8 cellular contexts compared by ENCODE assay signal in the genomic region with DNA sequence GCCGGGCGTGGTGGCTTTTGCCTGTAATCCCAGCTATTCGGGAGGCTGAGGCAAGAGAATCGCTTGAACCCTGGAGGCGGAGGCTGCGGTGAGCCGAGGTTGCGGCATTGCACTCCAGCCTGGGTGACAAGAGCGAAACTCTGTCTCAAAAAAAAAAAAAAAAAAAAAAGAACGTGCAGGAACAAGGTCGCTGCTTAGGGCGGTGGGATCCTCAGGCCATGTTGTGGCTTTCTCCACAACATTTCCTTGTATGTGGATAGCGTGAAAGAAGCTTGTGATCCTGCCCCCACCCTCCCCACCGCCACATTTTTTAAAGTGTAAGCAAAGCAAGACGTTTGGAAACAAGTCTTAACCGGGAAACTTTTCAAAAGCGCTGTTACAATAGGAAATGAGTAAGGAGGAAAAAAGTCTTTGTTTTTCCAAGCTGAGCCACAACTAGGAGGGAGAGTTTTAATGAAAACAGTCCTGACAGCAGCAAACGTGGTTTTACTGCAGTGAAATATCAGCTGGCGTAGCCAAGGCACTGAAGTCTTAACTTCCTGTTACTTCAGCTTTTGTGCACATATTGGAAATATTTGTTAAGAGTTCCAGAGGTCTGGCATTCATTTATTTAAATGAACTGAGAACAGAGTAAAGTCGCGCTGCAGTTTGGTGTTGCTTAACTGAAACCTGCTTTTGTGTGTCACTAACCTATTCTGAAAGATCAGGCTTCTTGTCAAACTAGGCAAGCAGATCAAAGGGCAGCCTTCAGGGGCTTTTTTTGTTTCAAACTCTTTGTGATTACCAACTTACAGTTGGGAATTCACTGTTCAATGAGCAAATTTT. TPM values are rescaled to one million over a fixed set of nuclear protein-coding genes. Genes with fewer than 3 reads are reported as not detected.
DNase-seq lines count a peak whose midpoint lies in the region.

No MANE protein-coding gene starts in this region.

- peak; percentile 32 for DNase-seq in DMS 273 (lab: John Stamatoyannopoulos, UW; ENCODE audit: unreplicated experiment)
- DNase-seq in DMS 273 treated with DMSO at 0.1 percent for 48 hours (lab: John Stamatoyannopoulos, UW), result no peak
- peak; percentile 8 for DNase-seq in NCI-H2029 (lab: John Stamatoyannopoulos, UW)
- peak; percentile 42 for DNase-seq in activated naive CD4-positive, alpha-beta T cell treated with anti-CD3 and anti-CD28 coated beads, Interleukin-2, amount 50 U/mL, for 16 hours
- peak; percentile 79 for DNase-seq in glomerular visceral epithelial cell (ENCODE audit: extremely low spot score)
- peak; percentile 62 for DNase-seq in pons (ENCODE audit: low spot score)
- DNase-seq in cerebellum (ENCODE audit: low spot score), result no peak
- no peak for DNase-seq in HPDE6-E6E7 (ENCODE audit: extremely low spot score)

RNA-seq across cellular contexts. Expression of gene TGIF1, which starts 3.8 kb away (rescaled TPM):
- 30.3 TPM for total RNA-seq in cerebellum

Comparison
In these comparisons a context has a peak if more than half of its experiments do, and no peak if none do; other contexts are left out.
1. DNase-seq: peak in DMS 273 (single experiment), NCI-H2029 (single experiment), activated naive CD4-positive, alpha-beta T cell treated with anti-CD3 and anti-CD28 coated beads, Interleukin-2, amount 50 U/mL, for 16 hours (single experiment), glomerular visceral epithelial cell (single experiment) and pons (single experiment); none in DMS 273 treated with DMSO at 0.1 percent for 48 hours (single experiment), cerebellum (single experiment) and HPDE6-E6E7 (single experiment).